1 cellular context compared by ENCODE assay signal in the genomic region with DNA sequence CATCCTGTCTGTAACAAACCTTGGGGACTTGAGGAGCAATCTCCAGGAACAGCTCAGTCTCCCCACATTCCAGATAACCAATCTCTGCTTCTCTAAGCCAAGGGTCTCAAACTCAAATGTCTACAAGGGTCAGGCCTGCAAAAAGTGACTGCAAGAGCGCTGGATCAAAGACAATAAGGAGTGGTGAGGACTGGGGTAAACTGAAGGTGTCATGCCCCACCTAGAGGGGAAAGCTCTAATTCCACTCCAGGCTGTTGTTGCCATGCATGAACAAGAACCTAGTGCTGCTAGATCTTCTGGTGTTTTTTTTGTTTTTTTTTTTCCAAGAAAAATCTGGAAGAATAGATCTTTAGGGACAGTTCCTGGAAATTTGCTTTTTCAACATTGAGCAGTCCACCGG.
TF ChIP-seq lines count a peak whose summit lies in the region.

No MANE protein-coding gene starts in this region.

TF ChIP-seq in HCT116, 20 proteins besides CTCF, POLR2A, EP300 and RAD21:
- no peak for TF ChIP-seq SIN3A (IDR thresholded peaks at IDR 0.05; ENCODE audit: low read depth)
- TF ChIP-seq SRF (IDR thresholded peaks at IDR 0.05; ENCODE audit: low read depth), result no peak
- TF ChIP-seq, protein P1, sequence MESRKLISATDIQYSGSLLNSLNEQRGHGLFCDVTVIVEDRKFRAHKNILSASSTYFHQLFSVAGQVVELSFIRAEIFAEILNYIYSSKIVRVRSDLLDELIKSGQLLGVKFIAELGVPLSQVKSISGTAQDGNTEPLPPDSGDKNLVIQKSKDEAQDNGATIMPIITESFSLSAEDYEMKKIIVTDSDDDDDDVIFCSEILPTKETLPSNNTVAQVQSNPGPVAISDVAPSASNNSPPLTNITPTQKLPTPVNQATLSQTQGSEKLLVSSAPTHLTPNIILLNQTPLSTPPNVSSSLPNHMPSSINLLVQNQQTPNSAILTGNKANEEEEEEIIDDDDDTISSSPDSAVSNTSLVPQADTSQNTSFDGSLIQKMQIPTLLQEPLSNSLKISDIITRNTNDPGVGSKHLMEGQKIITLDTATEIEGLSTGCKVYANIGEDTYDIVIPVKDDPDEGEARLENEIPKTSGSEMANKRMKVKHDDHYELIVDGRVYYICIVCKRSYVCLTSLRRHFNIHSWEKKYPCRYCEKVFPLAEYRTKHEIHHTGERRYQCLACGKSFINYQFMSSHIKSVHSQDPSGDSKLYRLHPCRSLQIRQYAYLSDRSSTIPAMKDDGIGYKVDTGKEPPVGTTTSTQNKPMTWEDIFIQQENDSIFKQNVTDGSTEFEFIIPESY (IDR thresholded peaks at IDR 0.05; ENCODE audit: extremely low read depth, insufficient replicate concordance, low read length), result no peak
- TF ChIP-seq ELF1 (IDR thresholded peaks at IDR 0.05; ENCODE audit: borderline replicate concordance, low read depth), result no peak
- TF ChIP-seq, protein P2, sequence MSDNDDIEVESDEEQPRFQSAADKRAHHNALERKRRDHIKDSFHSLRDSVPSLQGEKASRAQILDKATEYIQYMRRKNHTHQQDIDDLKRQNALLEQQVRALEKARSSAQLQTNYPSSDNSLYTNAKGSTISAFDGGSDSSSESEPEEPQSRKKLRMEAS (IDR thresholded peaks at IDR 0.05), result no peak
- no peak for TF ChIP-seq TCF7L2 (IDR thresholded peaks at IDR 0.05; ENCODE audit: borderline replicate concordance, extremely low read depth, insufficient read depth, insufficient read length)
- TF ChIP-seq EZH2 (IDR thresholded peaks at IDR 0.05), result no peak
- TF ChIP-seq, protein P3, sequence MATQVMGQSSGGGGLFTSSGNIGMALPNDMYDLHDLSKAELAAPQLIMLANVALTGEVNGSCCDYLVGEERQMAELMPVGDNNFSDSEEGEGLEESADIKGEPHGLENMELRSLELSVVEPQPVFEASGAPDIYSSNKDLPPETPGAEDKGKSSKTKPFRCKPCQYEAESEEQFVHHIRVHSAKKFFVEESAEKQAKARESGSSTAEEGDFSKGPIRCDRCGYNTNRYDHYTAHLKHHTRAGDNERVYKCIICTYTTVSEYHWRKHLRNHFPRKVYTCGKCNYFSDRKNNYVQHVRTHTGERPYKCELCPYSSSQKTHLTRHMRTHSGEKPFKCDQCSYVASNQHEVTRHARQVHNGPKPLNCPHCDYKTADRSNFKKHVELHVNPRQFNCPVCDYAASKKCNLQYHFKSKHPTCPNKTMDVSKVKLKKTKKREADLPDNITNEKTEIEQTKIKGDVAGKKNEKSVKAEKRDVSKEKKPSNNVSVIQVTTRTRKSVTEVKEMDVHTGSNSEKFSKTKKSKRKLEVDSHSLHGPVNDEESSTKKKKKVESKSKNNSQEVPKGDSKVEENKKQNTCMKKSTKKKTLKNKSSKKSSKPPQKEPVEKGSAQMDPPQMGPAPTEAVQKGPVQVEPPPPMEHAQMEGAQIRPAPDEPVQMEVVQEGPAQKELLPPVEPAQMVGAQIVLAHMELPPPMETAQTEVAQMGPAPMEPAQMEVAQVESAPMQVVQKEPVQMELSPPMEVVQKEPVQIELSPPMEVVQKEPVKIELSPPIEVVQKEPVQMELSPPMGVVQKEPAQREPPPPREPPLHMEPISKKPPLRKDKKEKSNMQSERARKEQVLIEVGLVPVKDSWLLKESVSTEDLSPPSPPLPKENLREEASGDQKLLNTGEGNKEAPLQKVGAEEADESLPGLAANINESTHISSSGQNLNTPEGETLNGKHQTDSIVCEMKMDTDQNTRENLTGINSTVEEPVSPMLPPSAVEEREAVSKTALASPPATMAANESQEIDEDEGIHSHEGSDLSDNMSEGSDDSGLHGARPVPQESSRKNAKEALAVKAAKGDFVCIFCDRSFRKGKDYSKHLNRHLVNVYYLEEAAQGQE (IDR thresholded peaks at IDR 0.05; ENCODE audit: low read depth), result no peak
- TF ChIP-seq, protein P4, sequence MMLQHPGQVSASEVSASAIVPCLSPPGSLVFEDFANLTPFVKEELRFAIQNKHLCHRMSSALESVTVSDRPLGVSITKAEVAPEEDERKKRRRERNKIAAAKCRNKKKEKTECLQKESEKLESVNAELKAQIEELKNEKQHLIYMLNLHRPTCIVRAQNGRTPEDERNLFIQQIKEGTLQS (IDR thresholded peaks at IDR 0.05), result no peak
- no peak for TF ChIP-seq FOSL1 (IDR thresholded peaks at IDR 0.05; ENCODE audit: low read depth)
- TF ChIP-seq POLR2AphosphoS5 (IDR thresholded peaks at IDR 0.05; ENCODE audit: low read depth, low read length), result no peak
